ENCODE assay signal across 14 cellular contexts in the genomic region with DNA sequence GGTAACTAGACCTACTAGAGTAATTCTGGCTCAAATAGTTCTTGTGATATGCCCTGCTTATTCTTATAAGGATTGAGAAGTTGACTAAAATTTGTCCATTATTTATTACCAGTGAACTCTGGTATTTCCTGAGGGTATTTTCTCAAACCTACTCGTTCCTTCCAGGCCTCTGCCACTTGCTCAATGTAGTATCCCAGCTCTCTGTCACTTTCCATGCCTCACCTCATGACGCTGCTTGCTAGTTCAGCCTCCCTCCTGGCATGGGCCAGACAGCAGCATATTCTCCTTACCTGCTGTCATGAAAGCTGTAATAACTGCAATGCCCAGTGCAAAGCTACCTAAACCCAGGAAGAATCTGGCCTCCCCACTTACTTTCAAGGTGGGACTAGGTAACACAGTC.
DNase-seq lines count a peak whose midpoint lies in the region; ATAC-seq and TF ChIP-seq lines count a peak whose summit lies in the region.
"Had no signal": no experiment of that assay in that cellular context is flagged by ENCODE, and none has a peak within 500 bp of the region (broad histone marks: within the 10 kb centered on the region; RNA-seq: fewer than 3 reads in every experiment).

No MANE protein-coding gene starts in this region.

- H3F3A ChIP-seq in GM23248 (ENCODE audit: insufficient read depth), result peaks cover 52% of the 10 kb centered on the region
- H3F3A ChIP-seq in smooth muscle cell (ENCODE audit: low read depth), result no peaks in the 10 kb centered on the region

- in situ Hi-C loops in GM23248 (cut with MboI) (no loop called here), brain microvascular endothelial cell (cut with HindIII; ENCODE audit: low pct_ligation_motif_present, low sequenced_read_pairs) (no loop called here)

- H3K79me2 ChIP-seq in GM23248 (ENCODE audit: insufficient read depth) (no peaks in the 10 kb centered on the region), smooth muscle cell (ENCODE audit: low read depth) (no peaks in the 10 kb centered on the region)

- H3K9me3 ChIP-seq in GM23248 (ENCODE audit: low read depth) (no peaks in the 10 kb centered on the region), smooth muscle cell (replicated peaks; ENCODE audit: low read depth) (no peaks in the 10 kb centered on the region)

- H3K36me3 ChIP-seq in GM23248 (ENCODE audit: low read depth) (no peaks in the 10 kb centered on the region), brain microvascular endothelial cell (replicated peaks) (no peaks in the 10 kb centered on the region), smooth muscle cell (ENCODE audit: low read depth) (no peaks in the 10 kb centered on the region)

- H3K4me1 ChIP-seq in GM23248 (ENCODE audit: insufficient read depth) (peaks cover 64% of the 10 kb centered on the region), smooth muscle cell (ENCODE audit: low read depth) (no peaks in the 10 kb centered on the region)

- intact Hi-C loops in left ventricle myocardium superior (cut with micrococcal nuclease), result loop anchor here (10.0 kb wide), 2 partner anchors 205 to 715 kb away; no protein-coding TSS in a partner anchor

- peak; percentile 16 for ATAC-seq in left ventricle myocardium superior
- no peak for ATAC-seq in GM21737 (IDR thresholded peaks at IDR 0.05; ENCODE audit: unreplicated experiment)
- ATAC-seq: K562; stimulated activated naive CD8-positive, alpha-beta T cell treated with anti-CD3 and anti-CD28 coated beads, Interleukin-15, Interleukin-2, amounts not matched to agents 100 U/mL and 50 U/mL, for 24 hours had no signal

- 14 to 30% methylated on average over 2 of the region's 2 CpGs for WGBS in GM23248 (ENCODE audit: low coverage in 1 of 2, low lambda C conversion rate in 2 of 2, missing lambda C conversion rate in 2 of 2), 2 experiments
- WGBS in smooth muscle cell (ENCODE audit: low lambda C conversion rate), result 67% methylated on average over 2 of the region's 2 CpGs

- H4K20me1 ChIP-seq in GM23248 (ENCODE audit: insufficient read depth), result no peaks in the 10 kb centered on the region
- no peaks in the 10 kb centered on the region for H4K20me1 ChIP-seq in smooth muscle cell (ENCODE audit: low read depth)

- DNase-seq in GM23248, result peak; percentile 74
- DNase-seq in brain microvascular endothelial cell, result no peak
- no peak for DNase-seq in left ventricle myocardium superior
- no peak for DNase-seq in smooth muscle cell (lab: John Stamatoyannopoulos, UW; ENCODE audit: unreplicated experiment)
- DNase-seq in activated effector memory CD4-positive, alpha-beta T cell treated with anti-CD3 and anti-CD28 coated beads, Interleukin-2, amount 50 U/mL, for 16 hours, result no peak
- DNase-seq in stimulated activated CD4-positive, alpha-beta T cell treated with anti-CD3 and anti-CD28 coated beads, Interleukin-15, amount 100 ng/mL, for 24 hours, result no peak
- DNase-seq in DMS 273 (lab: John Stamatoyannopoulos, UW; ENCODE audit: unreplicated experiment), result no peak
- DNase-seq: caudate nucleus; NCI-H2227 treated with DMSO at 0.1 percent for 48 hours; NK-92 treated with Interleukin-12 subunit alpha and Interleukin-12 subunit beta, amount 100 ng/mL, for 24 hours; stimulated activated naive CD8-positive, alpha-beta T cell treated with anti-CD3 and anti-CD28 coated beads, Interleukin-15, Interleukin-2, amounts not matched to agents 100 U/mL and 50 U/mL, for 24 hours; T-helper 2 cell had no signal

- TF ChIP-seq CTCF in brain microvascular endothelial cell (IDR thresholded peaks at IDR 0.05; ENCODE audit: low read depth, low read length, missing control alignments), result no peak
- no peak for TF ChIP-seq CTCF in smooth muscle cell (IDR thresholded peaks at IDR 0.05; ENCODE audit: borderline replicate concordance, insufficient read depth, poor library complexity, severe bottlenecking)

- H3K27me3 ChIP-seq in GM23248 (replicated peaks; ENCODE audit: insufficient read depth) (no peaks in the 10 kb centered on the region), brain microvascular endothelial cell (replicated peaks) (no peaks in the 10 kb centered on the region), smooth muscle cell (ENCODE audit: low read depth) (no peaks in the 10 kb centered on the region)

- H3K4me2 ChIP-seq in GM23248 (ENCODE audit: unreplicated experiment), result peak overlapping the region; percentile 80
- H3K4me2 ChIP-seq in smooth muscle cell, result no peak overlapping the region

- H2AFZ ChIP-seq in GM23248, result peak overlapping the region; percentile 29; the same call in 1 of the 2 replicates
- no peak overlapping the region for H2AFZ ChIP-seq in smooth muscle cell (ENCODE audit: low read depth)

- H3K9me2 ChIP-seq in GM23248 (ENCODE audit: insufficient read depth), result no peaks in the 10 kb centered on the region

- H3K9ac ChIP-seq in GM23248, result peak overlapping the region; percentile 68
- H3K9ac ChIP-seq in smooth muscle cell (ENCODE audit: low read depth), result peak overlapping the region; percentile 34

- H3K27ac ChIP-seq in GM23248, result peak overlapping the region; percentile 97
- peak overlapping the region; percentile 94 for H3K27ac ChIP-seq in brain microvascular endothelial cell
- peak overlapping the region; percentile 97 for H3K27ac ChIP-seq in smooth muscle cell (ENCODE audit: low read depth)

- peak overlapping the region; percentile 23; the same call in 1 of the 2 replicates for H3K4me3 ChIP-seq in GM23248
- H3K4me3 ChIP-seq in brain microvascular endothelial cell (ENCODE audit: low read depth, low read length), result no peak overlapping the region
- H3K4me3 ChIP-seq in smooth muscle cell, result no peak overlapping the region
- H3K4me3 ChIP-seq: K562 had no signal
